In the genomic region with DNA sequence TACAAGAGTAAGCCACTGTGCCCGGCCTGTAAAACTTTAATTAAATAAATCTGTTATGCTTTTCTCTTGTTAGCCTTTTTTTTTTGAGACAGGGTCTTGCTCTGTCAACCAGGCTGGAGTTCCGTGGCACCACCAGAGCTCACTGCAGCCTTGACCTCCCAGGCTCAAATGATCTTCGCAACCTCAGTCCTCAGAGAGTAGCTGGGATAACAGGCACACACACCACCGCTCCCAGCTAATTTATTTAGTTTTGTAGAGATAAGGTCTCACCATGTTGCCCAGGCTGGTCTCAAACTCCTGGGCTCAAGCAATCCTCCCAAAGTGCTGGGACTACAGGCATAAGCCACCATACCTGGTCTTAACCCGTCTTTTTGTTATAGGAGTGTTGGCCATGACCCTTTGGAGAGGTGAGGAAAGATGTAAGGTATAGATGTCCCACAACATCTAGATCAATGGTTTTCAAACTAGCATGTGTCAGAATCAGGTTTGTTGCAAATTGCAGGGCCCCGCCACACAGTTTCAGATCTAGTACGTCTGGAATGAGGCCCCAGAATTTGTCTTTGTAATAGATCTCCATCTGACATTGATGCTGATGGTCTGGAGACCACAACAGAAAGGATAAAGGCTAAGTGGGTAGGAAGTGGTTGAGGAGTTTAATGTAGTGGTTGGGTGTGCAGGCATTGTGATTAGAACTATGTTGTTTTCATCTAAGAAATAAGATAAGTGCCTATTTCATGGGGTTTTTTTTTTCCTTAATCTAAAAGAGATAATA, we compare ENCODE assay signal across 1 cellular context.
TF ChIP-seq lines count a peak whose summit lies in the region.

No MANE protein-coding gene starts in this region.

TF ChIP-seq in WTC11, 78 proteins besides CTCF, POLR2A, EP300 and RAD21 (continued from another document):
- TF ChIP-seq, protein P1, sequence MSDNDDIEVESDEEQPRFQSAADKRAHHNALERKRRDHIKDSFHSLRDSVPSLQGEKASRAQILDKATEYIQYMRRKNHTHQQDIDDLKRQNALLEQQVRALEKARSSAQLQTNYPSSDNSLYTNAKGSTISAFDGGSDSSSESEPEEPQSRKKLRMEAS (CRISPR knock-in tag; IDR thresholded peaks at IDR 0.05), result no peak
- TF ChIP-seq ATF1 (CRISPR knock-in tag; IDR thresholded peaks at IDR 0.05) (no peak), NR3C1 (CRISPR knock-in tag; conservative IDR thresholded peaks at IDR 0.05; ENCODE audit: low read depth) (no peak), SMAD3 (CRISPR knock-in tag; IDR thresholded peaks at IDR 0.05; ENCODE audit: borderline replicate concordance) (no peak), USF2 (CRISPR knock-in tag; IDR thresholded peaks at IDR 0.05) (no peak), ZNF416 (CRISPR knock-in tag; IDR thresholded peaks at IDR 0.05) (no peak), GRHL2 (CRISPR knock-in tag; IDR thresholded peaks at IDR 0.05; ENCODE audit: insufficient replicate concordance, severe bottlenecking) (no peak), EMX1 (CRISPR knock-in tag; IDR thresholded peaks at IDR 0.05) (no peak), GABPB1 (CRISPR knock-in tag; IDR thresholded peaks at IDR 0.05) (no peak)
- TF ChIP-seq, protein P2, sequence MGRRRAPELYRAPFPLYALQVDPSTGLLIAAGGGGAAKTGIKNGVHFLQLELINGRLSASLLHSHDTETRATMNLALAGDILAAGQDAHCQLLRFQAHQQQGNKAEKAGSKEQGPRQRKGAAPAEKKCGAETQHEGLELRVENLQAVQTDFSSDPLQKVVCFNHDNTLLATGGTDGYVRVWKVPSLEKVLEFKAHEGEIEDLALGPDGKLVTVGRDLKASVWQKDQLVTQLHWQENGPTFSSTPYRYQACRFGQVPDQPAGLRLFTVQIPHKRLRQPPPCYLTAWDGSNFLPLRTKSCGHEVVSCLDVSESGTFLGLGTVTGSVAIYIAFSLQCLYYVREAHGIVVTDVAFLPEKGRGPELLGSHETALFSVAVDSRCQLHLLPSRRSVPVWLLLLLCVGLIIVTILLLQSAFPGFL (CRISPR knock-in tag; IDR thresholded peaks at IDR 0.05; ENCODE audit: borderline replicate concordance), result no peak
- TF ChIP-seq, protein P3, sequence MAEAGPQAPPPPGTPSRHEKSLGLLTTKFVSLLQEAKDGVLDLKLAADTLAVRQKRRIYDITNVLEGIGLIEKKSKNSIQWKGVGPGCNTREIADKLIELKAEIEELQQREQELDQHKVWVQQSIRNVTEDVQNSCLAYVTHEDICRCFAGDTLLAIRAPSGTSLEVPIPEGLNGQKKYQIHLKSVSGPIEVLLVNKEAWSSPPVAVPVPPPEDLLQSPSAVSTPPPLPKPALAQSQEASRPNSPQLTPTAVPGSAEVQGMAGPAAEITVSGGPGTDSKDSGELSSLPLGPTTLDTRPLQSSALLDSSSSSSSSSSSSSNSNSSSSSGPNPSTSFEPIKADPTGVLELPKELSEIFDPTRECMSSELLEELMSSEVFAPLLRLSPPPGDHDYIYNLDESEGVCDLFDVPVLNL (CRISPR knock-in tag; IDR thresholded peaks at IDR 0.05; ENCODE audit: borderline replicate concordance, low read depth), result no peak
- TF ChIP-seq, protein P4, sequence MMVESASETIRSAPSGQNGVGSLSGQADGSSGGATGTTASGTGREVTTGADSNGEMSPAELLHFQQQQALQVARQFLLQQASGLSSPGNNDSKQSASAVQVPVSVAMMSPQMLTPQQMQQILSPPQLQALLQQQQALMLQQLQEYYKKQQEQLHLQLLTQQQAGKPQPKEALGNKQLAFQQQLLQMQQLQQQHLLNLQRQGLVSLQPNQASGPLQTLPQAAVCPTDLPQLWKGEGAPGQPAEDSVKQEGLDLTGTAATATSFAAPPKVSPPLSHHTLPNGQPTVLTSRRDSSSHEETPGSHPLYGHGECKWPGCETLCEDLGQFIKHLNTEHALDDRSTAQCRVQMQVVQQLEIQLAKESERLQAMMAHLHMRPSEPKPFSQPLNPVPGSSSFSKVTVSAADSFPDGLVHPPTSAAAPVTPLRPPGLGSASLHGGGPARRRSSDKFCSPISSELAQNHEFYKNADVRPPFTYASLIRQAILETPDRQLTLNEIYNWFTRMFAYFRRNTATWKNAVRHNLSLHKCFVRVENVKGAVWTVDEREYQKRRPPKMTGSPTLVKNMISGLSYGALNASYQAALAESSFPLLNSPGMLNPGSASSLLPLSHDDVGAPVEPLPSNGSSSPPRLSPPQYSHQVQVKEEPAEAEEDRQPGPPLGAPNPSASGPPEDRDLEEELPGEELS (CRISPR knock-in tag; IDR thresholded peaks at IDR 0.05), result no peak
